15 cellular contexts compared by ENCODE assay signal in genomic region chr20:63106108-63106764, GRCh38.
DNase-seq lines count a peak whose midpoint lies in the region; ATAC-seq, FAIRE-seq and TF ChIP-seq lines count a peak whose summit lies in the region.
"Had no signal": no experiment of that assay in that cellular context is flagged by ENCODE, and none has a peak within 500 bp of the region (broad histone marks: within the 10 kb centered on the region; RNA-seq: fewer than 3 reads in every experiment).

No MANE protein-coding gene starts in this region.

- intact Hi-C loops in CD4-positive, alpha-beta T cell (cut with DNase I, micrococcal nuclease): loop anchor here in 1 of 2 experiments (10.0 kb wide), 1 partner anchor 69 kb away; no protein-coding TSS in a partner anchor

- peaks cover 7% of the 10 kb centered on the region for H3K9me3 Mint-ChIP-seq in CD4-positive, alpha-beta T cell
- H3K9me3 Mint-ChIP-seq in activated T-cell treated with anti-CD3 and anti-CD28 coated beads, Interleukin-2, amount 50 U/mL, for 4 hours: peaks cover 6% of the 10 kb centered on the region

- POLR2A ChIA-PET in CD4-positive, alpha-beta T cell (lab: Charles Lee): no interaction called here

- no peak overlapping the region for H3K4me3 Mint-ChIP-seq in CD4-positive, alpha-beta T cell
- no peak overlapping the region for H3K4me3 Mint-ChIP-seq in activated T-cell treated with anti-CD3 and anti-CD28 coated beads, Interleukin-2, amount 50 U/mL, for 4 hours
- H3K4me3 Mint-ChIP-seq: H9 had no signal

- no peak overlapping the region for H3K4me3 ChIP-seq in muscle layer of colon (ENCODE audit: low read depth in 1 of 2, low read length in 2 of 2)
- H3K4me3 ChIP-seq: lower lobe of right lung, Peyer's patch had no signal

- no peak for TF ChIP-seq CTCF in CD4-positive, alpha-beta T cell (IDR thresholded peaks at IDR 0.05)

- TF ChIP-seq POLR2A in GM12892 (IDR thresholded peaks at IDR 0.05; ENCODE audit: low read depth, low read length): no peak

- H3K4me1 Mint-ChIP-seq in CD4-positive, alpha-beta T cell (ENCODE audit: low read depth): peaks cover 12% of the 10 kb centered on the region
- H3K4me1 Mint-ChIP-seq in activated T-cell treated with anti-CD3 and anti-CD28 coated beads, Interleukin-2, amount 50 U/mL, for 4 hours (ENCODE audit: low read depth): peaks cover 2% of the 10 kb centered on the region

- no peak overlapping the region for H3K27ac ChIP-seq in CD4-positive, alpha-beta T cell (ENCODE audit: low read depth, low read length)
- peak overlapping the region; percentile 46 for H3K27ac ChIP-seq in muscle layer of colon (ENCODE audit: low read depth, low read length)
- H3K27ac ChIP-seq: lower lobe of right lung, Peyer's patch had no signal

- H3K9me3 ChIP-seq in CD4-positive, alpha-beta T cell (ENCODE audit: control insufficient read depth, low read length): peaks cover 12% of the 10 kb centered on the region
- no peaks in the 10 kb centered on the region for H3K9me3 ChIP-seq in muscle layer of colon (ENCODE audit: low read length)
- H3K9me3 ChIP-seq: Peyer's patch had no signal

- no peak overlapping the region for H3K9ac ChIP-seq in muscle layer of colon (ENCODE audit: low read length)

- DNase-seq in CD4-positive, alpha-beta T cell: no peak
- DNase-seq in LoVo (ENCODE audit: low spot score) (peak; percentile 39), cerebellar cortex (ENCODE audit: low spot score) (peak; percentile 37), GM12892 (ENCODE audit: insufficient read length) (no peak), ecto neural progenitor cell (ENCODE audit: low spot score) (no peak)
- DNase-seq in stimulated activated CD4-positive, alpha-beta T cell treated with anti-CD3 and anti-CD28 coated beads, Interleukin-1b, Interleukin-23, amount 100 ng/mL, for 48 hours: no peak
- no peak for DNase-seq in activated T-cell treated with anti-CD3 and anti-CD28 coated beads, Interleukin-2, amount 50 U/mL, for 4 hours
- DNase-seq: H9; lower lobe of right lung; occipital lobe; Peyer's patch; stimulated activated CD4-positive, alpha-beta T cell treated with anti-CD3 and anti-CD28 coated beads, Interleukin-2, amount 100 ng/mL, for 48 hours; stimulated activated naive CD4-positive, alpha-beta T cell had no signal

- peaks cover 7% of the 10 kb centered on the region for H3K27me3 Mint-ChIP-seq in CD4-positive, alpha-beta T cell
- no peaks in the 10 kb centered on the region for H3K27me3 Mint-ChIP-seq in activated T-cell treated with anti-CD3 and anti-CD28 coated beads, Interleukin-2, amount 50 U/mL, for 4 hours (ENCODE audit: low read depth)

- peaks cover 5% of the 10 kb centered on the region for H3K4me1 ChIP-seq in muscle layer of colon (ENCODE audit: insufficient read depth, low read length)
- H3K4me1 ChIP-seq: lower lobe of right lung had no signal

- CTCF ChIA-PET in CD4-positive, alpha-beta T cell (lab: Charles Lee): no interaction called here

- no peaks in the 10 kb centered on the region for H3K27me3 ChIP-seq in CD4-positive, alpha-beta T cell (ENCODE audit: control insufficient read depth, insufficient read depth, low read length)
- no peaks in the 10 kb centered on the region for H3K27me3 ChIP-seq in muscle layer of colon (ENCODE audit: control insufficient read depth in 1 of 2, insufficient read depth in 2 of 2, low read length in 2 of 2)
- H3K27me3 ChIP-seq: Peyer's patch had no signal

- no peak for FAIRE-seq in GM12892 (lab: Jason Lieb, UNC)

- H3K36me3 Mint-ChIP-seq in CD4-positive, alpha-beta T cell (ENCODE audit: low read depth): peaks cover 9% of the 10 kb centered on the region
- no peaks in the 10 kb centered on the region for H3K36me3 Mint-ChIP-seq in activated T-cell treated with anti-CD3 and anti-CD28 coated beads, Interleukin-2, amount 50 U/mL, for 4 hours (ENCODE audit: insufficient read depth)
- H3K36me3 Mint-ChIP-seq: IgD-negative memory B cell had no signal

- H3K36me3 ChIP-seq in muscle layer of colon (ENCODE audit: insufficient read depth, low read length): no peaks in the 10 kb centered on the region
- H3K36me3 ChIP-seq: lower lobe of right lung, Peyer's patch had no signal

- ATAC-seq in CD4-positive, alpha-beta T cell (ENCODE audit: poor library complexity): no peak
- no peak for ATAC-seq in activated T-cell treated with anti-CD3 and anti-CD28 coated beads, Interleukin-2, amount 50 U/mL, for 4 hours
- ATAC-seq: lower lobe of right lung had no signal

- H3K27ac Mint-ChIP-seq in CD4-positive, alpha-beta T cell: peak overlapping the region; percentile 36
- H3K27ac Mint-ChIP-seq: H9, IgD-negative memory B cell had no signal

Comparison
In these comparisons a context has a peak if more than half of its experiments do, and no peak if none do; other contexts are left out.
1. DNase-seq: peak in LoVo (single experiment) and cerebellar cortex (single experiment); none in CD4-positive, alpha-beta T cell (0 of 10), stimulated activated CD4-positive, alpha-beta T cell treated with anti-CD3 and anti-CD28 coated beads, Interleukin-1b, Interleukin-23, amount 100 ng/mL, for 48 hours (single experiment), activated T-cell treated with anti-CD3 and anti-CD28 coated beads, Interleukin-2, amount 50 U/mL, for 4 hours (single experiment), GM12892 (single experiment) and ecto neural progenitor cell (single experiment).